ENCODE assay signal across 8 cellular contexts in the genomic region with DNA sequence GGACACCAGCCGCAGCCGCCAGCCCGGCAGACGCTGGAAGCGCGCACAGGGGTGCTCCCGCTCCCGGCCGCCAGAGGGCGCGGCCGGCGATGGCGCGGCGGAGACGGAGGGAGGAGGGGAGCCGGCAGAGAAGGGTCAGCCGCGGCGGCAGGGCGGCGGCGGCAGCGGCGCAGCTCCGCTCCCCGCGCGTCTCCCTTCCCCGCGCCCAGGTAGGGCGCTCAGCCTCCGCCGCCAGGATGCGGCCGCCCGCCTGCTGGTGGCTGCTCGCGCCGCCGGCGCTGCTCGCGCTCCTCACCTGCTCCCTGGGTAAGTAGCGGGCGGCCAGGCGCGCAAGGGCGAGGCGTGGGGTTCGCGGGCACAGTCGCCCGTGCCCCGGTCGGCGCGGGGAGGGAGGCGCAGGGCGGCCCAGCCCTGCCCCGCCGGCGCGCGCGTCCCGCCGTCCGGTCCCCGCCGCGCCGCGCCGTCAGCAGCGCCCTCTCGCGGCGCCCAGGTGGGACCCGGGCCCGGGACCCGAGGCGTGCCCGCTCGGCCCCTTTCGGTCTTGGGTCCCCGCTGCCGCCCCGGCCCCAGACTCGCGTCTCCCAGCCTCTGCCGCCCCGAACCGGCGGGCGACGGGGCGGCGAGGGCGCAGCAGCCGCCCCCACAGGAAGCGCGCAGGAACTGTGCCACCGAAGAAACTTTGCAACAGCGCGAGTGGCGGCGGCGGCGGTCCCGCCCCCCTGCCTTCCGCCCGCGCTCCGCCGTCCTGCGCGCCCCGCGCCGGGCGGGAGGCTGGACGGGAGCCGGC. TPM values are rescaled to one million over a fixed set of nuclear protein-coding genes. Genes with fewer than 3 reads are reported as not detected.
A peak's percentile ranks its signal among the peaks of the same experiment; 100 is the strongest.
DNase-seq lines count a peak whose midpoint lies in the region; ATAC-seq, FAIRE-seq and TF ChIP-seq lines count a peak whose summit lies in the region.

A gene (plus strand): TSS at position 127 of the 787 bp plus-strand sequence. CDS start 110 bp downstream, at position 237.

- H3K36me3 Mint-ChIP-seq in Calu3 (ENCODE audit: insufficient read depth, unreplicated experiment) = peaks cover 16% of the 10 kb centered on the region
- no peaks in the 10 kb centered on the region for H3K36me3 Mint-ChIP-seq in activated T-helper 17 cell treated with anti-CD3 and anti-CD28 coated beads, Interleukin-2, amount 50 U/mL, for 72 hours (ENCODE audit: low read depth)
- H3K36me3 Mint-ChIP-seq in naive thymus-derived CD8-positive, alpha-beta T cell = peaks cover 0 to 3% (median 0%) of the 10 kb centered on the region in 3 donors
- H3K36me3 Mint-ChIP-seq in stimulated activated naive B cell treated with anti-CD40 and anti-IgM and Interleukin-4, amounts not matched to agents 10 μg/mL and 1 μg/mL and 100 μg/mL, for 72 hours = peaks cover 0 to 3% of the 10 kb centered on the region in 2 donors

- no peak within 1 kb of the TSS for H3K27ac Mint-ChIP-seq in Calu3 (ENCODE audit: unreplicated experiment)
- peak within 1 kb of the TSS; percentile 85 for H3K27ac Mint-ChIP-seq in activated T-helper 17 cell treated with anti-CD3 and anti-CD28 coated beads, Interleukin-2, amount 50 U/mL, for 72 hours
- H3K27ac Mint-ChIP-seq in naive thymus-derived CD8-positive, alpha-beta T cell = peak within 1 kb of the TSS; percentile 86 to 98 (median 92)
- peak within 1 kb of the TSS; percentile 79 for H3K27ac Mint-ChIP-seq in stimulated activated naive B cell treated with anti-CD40 and anti-IgM and Interleukin-4, amounts not matched to agents 10 μg/mL and 1 μg/mL and 100 μg/mL, for 72 hours

- no TSS peak for BruUV-seq in Calu3 (replicated peaks; lab: Mats Ljungman, UMichigan)

- no peaks in the 10 kb centered on the region for H3K9me3 Mint-ChIP-seq in Calu3 (ENCODE audit: low read depth, unreplicated experiment)
- no peaks in the 10 kb centered on the region for H3K9me3 Mint-ChIP-seq in activated T-helper 17 cell treated with anti-CD3 and anti-CD28 coated beads, Interleukin-2, amount 50 U/mL, for 72 hours
- H3K9me3 Mint-ChIP-seq in naive thymus-derived CD8-positive, alpha-beta T cell = no peaks in the 10 kb centered on the region
- H3K9me3 Mint-ChIP-seq in stimulated activated naive B cell treated with anti-CD40 and anti-IgM and Interleukin-4, amounts not matched to agents 10 μg/mL and 1 μg/mL and 100 μg/mL, for 72 hours = no peaks in the 10 kb centered on the region

- H3K36me3 ChIP-seq in HUES6 (ENCODE audit: control insufficient read depth, insufficient read depth, low read length) = no peaks in the 10 kb centered on the region

- peak within 1 kb of the TSS; percentile 76 for H3K4me3 Mint-ChIP-seq in Calu3 (ENCODE audit: low read depth, unreplicated experiment)
- peak within 1 kb of the TSS; percentile 85 for H3K4me3 Mint-ChIP-seq in activated T-helper 17 cell treated with anti-CD3 and anti-CD28 coated beads, Interleukin-2, amount 50 U/mL, for 72 hours
- H3K4me3 Mint-ChIP-seq in naive thymus-derived CD8-positive, alpha-beta T cell = peak within 1 kb of the TSS; percentile 78 to 92 (median 87)
- peak within 1 kb of the TSS; percentile 82 to 89 for H3K4me3 Mint-ChIP-seq in stimulated activated naive B cell treated with anti-CD40 and anti-IgM and Interleukin-4, amounts not matched to agents 10 μg/mL and 1 μg/mL and 100 μg/mL, for 72 hours

- CTCF ChIA-PET in Calu3 (lab: Charles Lee) = interaction anchor here (0.6 kb wide), 1 partner anchor 39 kb away, joined by 4 read pairs; no protein-coding TSS in a partner anchor

- intact Hi-C loops in Calu3 (cut with micrococcal nuclease; ENCODE audit: unreplicated experiment) = no loop called here

- H3K9me3 ChIP-seq in HUES6 (ENCODE audit: control insufficient read depth, insufficient read depth, low read depth, low read length) = no peaks in the 10 kb centered on the region

- POLR2A ChIA-PET in naive thymus-derived CD8-positive, alpha-beta T cell (lab: Charles Lee) = interaction anchor here (0.6 to 3.0 kb wide), 5 partner anchors 9 to 712 kb away, joined by 3 to 13 read pairs (median 3); a partner anchor contains a TSS

- H3K27me3 Mint-ChIP-seq in Calu3 (ENCODE audit: unreplicated experiment) = no peaks in the 10 kb centered on the region
- no peaks in the 10 kb centered on the region for H3K27me3 Mint-ChIP-seq in activated T-helper 17 cell treated with anti-CD3 and anti-CD28 coated beads, Interleukin-2, amount 50 U/mL, for 72 hours
- no peaks in the 10 kb centered on the region for H3K27me3 Mint-ChIP-seq in naive thymus-derived CD8-positive, alpha-beta T cell
- H3K27me3 Mint-ChIP-seq in stimulated activated naive B cell treated with anti-CD40 and anti-IgM and Interleukin-4, amounts not matched to agents 10 μg/mL and 1 μg/mL and 100 μg/mL, for 72 hours = no peaks in the 10 kb centered on the region

- no peaks in the 10 kb centered on the region for H3K4me1 ChIP-seq in HUES6 (ENCODE audit: control insufficient read depth, insufficient read depth, low read length)

- ATAC-seq in GM21423 (IDR thresholded peaks at IDR 0.05; ENCODE audit: unreplicated experiment) = peak; percentile 76
- peak; percentile 82 for ATAC-seq in activated T-helper 17 cell treated with anti-CD3 and anti-CD28 coated beads, Interleukin-2, amount 50 U/mL, for 72 hours (replicated peaks)
- peak; percentile 71 to 78 for ATAC-seq in naive thymus-derived CD8-positive, alpha-beta T cell
- peak; percentile 85 to 87 for ATAC-seq in stimulated activated naive B cell treated with anti-CD40 and anti-IgM and Interleukin-4, amounts not matched to agents 10 μg/mL and 1 μg/mL and 100 μg/mL, for 72 hours (replicated peaks)

- H3K4me1 Mint-ChIP-seq in Calu3 (ENCODE audit: low read depth, unreplicated experiment) = peaks cover 12% of the 10 kb centered on the region
- H3K4me1 Mint-ChIP-seq in activated T-helper 17 cell treated with anti-CD3 and anti-CD28 coated beads, Interleukin-2, amount 50 U/mL, for 72 hours = peaks cover 24% of the 10 kb centered on the region
- peaks cover 13 to 33% (median 23%) of the 10 kb centered on the region in 4 donors for H3K4me1 Mint-ChIP-seq in naive thymus-derived CD8-positive, alpha-beta T cell
- H3K4me1 Mint-ChIP-seq in stimulated activated naive B cell treated with anti-CD40 and anti-IgM and Interleukin-4, amounts not matched to agents 10 μg/mL and 1 μg/mL and 100 μg/mL, for 72 hours = peaks cover 16 to 44% of the 10 kb centered on the region in 2 donors

- H3K4me3 ChIP-seq in HUES6 (ENCODE audit: low read depth, low read length) = peak within 1 kb of the TSS; percentile 67
- H3K4me3 ChIP-seq in fibroblast of mammary gland (ENCODE audit: control insufficient read depth, low read depth, low read length) = peak within 1 kb of the TSS; percentile 57

- FAIRE-seq in RCC 7860 (lab: Jason Lieb, UNC) = no peak

- DNase-seq in Calu3 = peak; percentile 84
- peak; percentile 63 for DNase-seq in RCC 7860 (ENCODE audit: low spot score)
- peak; percentile 65 for DNase-seq in fibroblast of mammary gland (ENCODE audit: low read depth)
- DNase-seq in naive thymus-derived CD8-positive, alpha-beta T cell = peak; percentile 65 to 88 (median 82)
- peak; percentile 77 for DNase-seq in stimulated activated naive B cell treated with anti-CD40 and anti-IgM and Interleukin-4, amounts not matched to agents 10 μg/mL and 1 μg/mL and 100 μg/mL, for 72 hours

- no peak within 1 kb of the TSS; the same call in 1 of the 2 replicates for H3K27ac ChIP-seq in HUES6 (ENCODE audit: low read depth, low read length)

- peak within 1 kb of the TSS; percentile 92 for H3K9ac ChIP-seq in HUES6 (ENCODE audit: low read length)

- TF ChIP-seq CTCF in Calu3 (IDR thresholded peaks at IDR 0.05; ENCODE audit: unreplicated experiment) (peak; percentile 65), fibroblast of mammary gland (conservative IDR thresholded peaks at IDR 0.05; ENCODE audit: control insufficient read depth, insufficient read depth, low read depth, low read length) (no peak)

- H3K27me3 ChIP-seq in HUES6 (ENCODE audit: control insufficient read depth, insufficient read depth, low read length) = no peaks in the 10 kb centered on the region

RNA-seq across cellular contexts. Expression of the gene that starts here (rescaled TPM):
- total RNA-seq in Calu3 (2022) = 5.1 and 5.8 TPM in 2 replicates
- total RNA-seq in activated T-helper 17 cell treated with anti-CD3 and anti-CD28 coated beads, Interleukin-2, amount 50 U/mL, for 72 hours = 1 to 10 TPM; 4.1 to 4.6 TPM
- total RNA-seq in naive thymus-derived CD8-positive, alpha-beta T cell = 1 to 10 TPM; 6.5 to 6.9 TPM
- polyA plus RNA-seq in naive thymus-derived CD8-positive, alpha-beta T cell = 1 to 10 TPM; 6.3 to 7.4 (median 7.2) TPM
